11 cellular contexts compared by ENCODE assay signal in genomic region chr20:25005220-25005619, GRCh38. TPM values are rescaled to one million over a fixed set of nuclear protein-coding genes. Genes with fewer than 3 reads are reported as not detected.
DNase-seq lines count a peak whose midpoint lies in the region; ATAC-seq and TF ChIP-seq lines count a peak whose summit lies in the region.
"Had no signal": no experiment of that assay in that cellular context is flagged by ENCODE, and none has a peak within 500 bp of the region (broad histone marks: within the 10 kb centered on the region; RNA-seq: fewer than 3 reads in every experiment).

No MANE protein-coding gene starts in this region.

- peaks cover 48% of the 10 kb centered on the region for H3K36me3 ChIP-seq in upper lobe of right lung

- H3K27me3 Mint-ChIP-seq in activated CD8-positive, alpha-beta memory T cell treated with anti-CD3 and anti-CD28 coated beads, Interleukin-2, amount 10 ng/mL, durations not matched to agents 7 days and 5 days, result no peaks in the 10 kb centered on the region
- H3K27me3 Mint-ChIP-seq: activated CD4-positive, alpha-beta memory T cell treated with anti-CD3 and anti-CD28 coated beads, Interleukin-2, amount 10 ng/mL, durations not matched to agents 7 days and 5 days had no signal

- H3K4me3 Mint-ChIP-seq in activated CD8-positive, alpha-beta memory T cell treated with anti-CD3 and anti-CD28 coated beads, Interleukin-2, amount 10 ng/mL, durations not matched to agents 7 days and 5 days, result no peak overlapping the region
- H3K4me3 Mint-ChIP-seq: activated CD4-positive, alpha-beta memory T cell treated with anti-CD3 and anti-CD28 coated beads, Interleukin-2, amount 10 ng/mL, durations not matched to agents 7 days and 5 days; neural crest cell had no signal

- peaks cover 3% of the 10 kb centered on the region for H3K9me3 Mint-ChIP-seq in activated CD8-positive, alpha-beta memory T cell treated with anti-CD3 and anti-CD28 coated beads, Interleukin-2, amount 10 ng/mL, durations not matched to agents 7 days and 5 days (ENCODE audit: low read depth)
- H3K9me3 Mint-ChIP-seq: activated CD4-positive, alpha-beta memory T cell treated with anti-CD3 and anti-CD28 coated beads, Interleukin-2, amount 10 ng/mL, durations not matched to agents 7 days and 5 days had no signal

- no peak overlapping the region for H3K27ac ChIP-seq in upper lobe of right lung

- ATAC-seq in activated CD8-positive, alpha-beta memory T cell treated with anti-CD3 and anti-CD28 coated beads, Interleukin-2, amount 10 ng/mL, durations not matched to agents 7 days and 5 days, result no peak
- ATAC-seq in upper lobe of right lung, result peak; percentile 31
- no peak for ATAC-seq in GM18520 (IDR thresholded peaks at IDR 0.05; ENCODE audit: unreplicated experiment)

- H3K9me3 ChIP-seq in upper lobe of right lung, result no peaks in the 10 kb centered on the region

- DNase-seq in activated CD8-positive, alpha-beta memory T cell treated with anti-CD3 and anti-CD28 coated beads, Interleukin-2, amount 10 ng/mL, durations not matched to agents 7 days and 5 days, result peak; percentile 29
- no peak for DNase-seq in activated CD8-positive, alpha-beta memory T cell treated with anti-CD3 and anti-CD28 coated beads for 24 hours
- DNase-seq in cerebellar nuclear complex (lab: John Stamatoyannopoulos, UW), result peak; percentile 12 to 69
- DNase-seq in kidney glomerular epithelial cell (lab: John Stamatoyannopoulos, UW), result peak; percentile 73
- DNase-seq in upper lobe of right lung, result peak; percentile 27
- no peak for DNase-seq in HUDEP-2 (lab: John Stamatoyannopoulos, UW; ENCODE audit: unreplicated experiment in 76 of 76)
- no peak for DNase-seq in middle frontal gyrus (ENCODE audit: extremely low spot score, low spot score)
- DNase-seq: stimulated activated naive CD4-positive, alpha-beta T cell had no signal

- TF ChIP-seq CTCF in upper lobe of right lung (IDR thresholded peaks at IDR 0.05), result no peak

- H3K4me1 ChIP-seq in upper lobe of right lung, result peaks cover 7% of the 10 kb centered on the region

- H3K4me3 ChIP-seq in upper lobe of right lung, result no peak overlapping the region

- H3K27me3 ChIP-seq in upper lobe of right lung, result no peaks in the 10 kb centered on the region

- H3K36me3 Mint-ChIP-seq in activated CD8-positive, alpha-beta memory T cell treated with anti-CD3 and anti-CD28 coated beads, Interleukin-2, amount 10 ng/mL, durations not matched to agents 7 days and 5 days, result peaks cover 12% of the 10 kb centered on the region

- intact Hi-C loops in upper lobe of right lung (cut with DNase I), result no loop called here

- no peak overlapping the region for H3K27ac Mint-ChIP-seq in activated CD8-positive, alpha-beta memory T cell treated with anti-CD3 and anti-CD28 coated beads, Interleukin-2, amount 10 ng/mL, durations not matched to agents 7 days and 5 days
- H3K27ac Mint-ChIP-seq: activated CD4-positive, alpha-beta memory T cell treated with anti-CD3 and anti-CD28 coated beads, Interleukin-2, amount 10 ng/mL, durations not matched to agents 7 days and 5 days had no signal

- no peaks in the 10 kb centered on the region for H3K4me1 Mint-ChIP-seq in activated CD8-positive, alpha-beta memory T cell treated with anti-CD3 and anti-CD28 coated beads, Interleukin-2, amount 10 ng/mL, durations not matched to agents 7 days and 5 days
- H3K4me1 Mint-ChIP-seq: activated CD4-positive, alpha-beta memory T cell treated with anti-CD3 and anti-CD28 coated beads, Interleukin-2, amount 10 ng/mL, durations not matched to agents 7 days and 5 days; neural crest cell had no signal

- CTCF ChIA-PET in activated CD8-positive, alpha-beta memory T cell treated with anti-CD3 and anti-CD28 coated beads, Interleukin-2, amount 10 ng/mL, durations not matched to agents 7 days and 5 days (lab: Charles Lee), result interaction anchor here (1.3 to 1.7 kb wide), 2 partner anchors 10 kb away, joined by 3 to 4 read pairs; no protein-coding TSS in a partner anchor

RNA-seq across cellular contexts. Expression of gene APMAP, which starts 12.7 kb away (rescaled TPM):
- 10 to 100 TPM; 47.5 to 56.0 TPM for total RNA-seq in activated CD8-positive, alpha-beta memory T cell treated with anti-CD3 and anti-CD28 coated beads, Interleukin-2, amount 10 ng/mL, durations not matched to agents 7 days and 5 days
- 73.5 TPM for total RNA-seq in upper lobe of right lung

RNA-seq across cellular contexts. Expression of gene ACSS1, which starts 52.7 kb away (rescaled TPM):
- 10 to 100 TPM; 44.4 TPM for total RNA-seq in activated CD8-positive, alpha-beta memory T cell treated with anti-CD3 and anti-CD28 coated beads, Interleukin-2, amount 10 ng/mL, durations not matched to agents 7 days and 5 days
- 37.2 TPM for total RNA-seq in upper lobe of right lung

RNA-seq across cellular contexts. Expression of gene CST7, which starts 56.2 kb away (rescaled TPM):
- 100 to 1,000 TPM; 177 to 202 TPM for total RNA-seq in activated CD8-positive, alpha-beta memory T cell treated with anti-CD3 and anti-CD28 coated beads, Interleukin-2, amount 10 ng/mL, durations not matched to agents 7 days and 5 days
- total RNA-seq in upper lobe of right lung, result 9.6 TPM
- total RNA-seq: neural crest cell had no signal

Comparison
In these comparisons a context has a peak if more than half of its experiments do, and no peak if none do; other contexts are left out.
1. DNase-seq: peak in activated CD8-positive, alpha-beta memory T cell treated with anti-CD3 and anti-CD28 coated beads, Interleukin-2, amount 10 ng/mL, durations not matched to agents 7 days and 5 days (single experiment), cerebellar nuclear complex (2 of 2), kidney glomerular epithelial cell (single experiment) and upper lobe of right lung (single experiment); none in activated CD8-positive, alpha-beta memory T cell treated with anti-CD3 and anti-CD28 coated beads for 24 hours (single experiment), HUDEP-2 (0 of 76) and middle frontal gyrus (single experiment).
2. RNA of gene CST7, which starts 56.2 kb away (total RNA-seq): 177 to 202 TPM in activated CD8-positive, alpha-beta memory T cell treated with anti-CD3 and anti-CD28 coated beads, Interleukin-2, amount 10 ng/mL, durations not matched to agents 7 days and 5 days; 9.6 TPM in upper lobe of right lung (single experiment); every median in the first group is over 10 times any median in the second.